ENCODE assay signal across 1 cellular context in genomic region chr6:3228046-3228671, GRCh38.
A peak's percentile ranks its signal among the peaks of the same experiment; 100 is the strongest.
TF ChIP-seq lines count a peak whose summit lies in the region.

No MANE protein-coding gene starts in this region.

TF ChIP-seq in HepG2, 621 proteins besides CTCF, POLR2A, EP300 and RAD21 (continued from another document and continues in another):
- no peak for TF ChIP-seq ZNF318 (CRISPR knock-in tag; IDR thresholded peaks at IDR 0.05)
- TF ChIP-seq MTF2 (CRISPR knock-in tag; IDR thresholded peaks at IDR 0.05; ENCODE audit: borderline replicate concordance): no peak
- TF ChIP-seq UBTF (CRISPR knock-in tag; IDR thresholded peaks at IDR 0.05): peak; percentile 13; the same call in 1 of the 2 replicates
- TF ChIP-seq ZNF746 (CRISPR knock-in tag; IDR thresholded peaks at IDR 0.05): peak; percentile 56; the same call in 1 of the 2 replicates
- TF ChIP-seq BHLHE40 (IDR thresholded peaks at IDR 0.05; ENCODE audit: low read length): no peak
- TF ChIP-seq HNRNPLL (IDR thresholded peaks at IDR 0.05; ENCODE audit: low read depth, low read length, poor library complexity, severe bottlenecking): peak; percentile 21
- TF ChIP-seq KAT7 (CRISPR knock-in tag; IDR thresholded peaks at IDR 0.05; ENCODE audit: borderline replicate concordance): no peak
- peak; percentile 50; the same call in 1 of the 2 replicates for TF ChIP-seq ZNF280B (CRISPR knock-in tag; IDR thresholded peaks at IDR 0.05; ENCODE audit: borderline replicate concordance)
- TF ChIP-seq AGO2 (optimal IDR thresholded peaks at IDR 0.05; ENCODE audit: low read depth, low read length): peak; percentile 43
- TF ChIP-seq NFYC (CRISPR knock-in tag; IDR thresholded peaks at IDR 0.05): 0 out of 2 replicates have a peak, but pooled peaks have one; percentile 8
- peak; percentile 3; the same call in 1 of the 2 replicates for TF ChIP-seq KMT2A (CRISPR knock-in tag; IDR thresholded peaks at IDR 0.05)
- TF ChIP-seq ZNF7 (CRISPR knock-in tag; IDR thresholded peaks at IDR 0.05): no peak
- TF ChIP-seq STAT5B (CRISPR knock-in tag; IDR thresholded peaks at IDR 0.05): no peak
- TF ChIP-seq FOXP4 (CRISPR knock-in tag; IDR thresholded peaks at IDR 0.05): no peak
- no peak for TF ChIP-seq ZNF101 (CRISPR knock-in tag; IDR thresholded peaks at IDR 0.05; ENCODE audit: borderline replicate concordance, low read depth)
- TF ChIP-seq ZXDC (CRISPR knock-in tag; IDR thresholded peaks at IDR 0.05): no peak
- TF ChIP-seq ZNF543 (CRISPR knock-in tag; IDR thresholded peaks at IDR 0.05): 0 out of 2 replicates have a peak, but pooled peaks have one; percentile 19
- TF ChIP-seq PBX2 (CRISPR knock-in tag; IDR thresholded peaks at IDR 0.05): no peak
- TF ChIP-seq PRDM15 (CRISPR knock-in tag; IDR thresholded peaks at IDR 0.05): no peak
- peak; percentile 48; the same call in 1 of the 2 replicates for TF ChIP-seq HNRNPL (IDR thresholded peaks at IDR 0.05; ENCODE audit: low read depth, low read length)
- TF ChIP-seq ZNF768 (CRISPR knock-in tag; IDR thresholded peaks at IDR 0.05): 0 out of 2 replicates have a peak, but pooled peaks have one; percentile 32
- TF ChIP-seq HMGXB3 (CRISPR knock-in tag; IDR thresholded peaks at IDR 0.05; ENCODE audit: borderline replicate concordance): no peak
